Comparison of ENCODE assay signal across 11 cellular contexts in genomic region chr2:101752708-101753107, GRCh38. TPM values are rescaled to one million over a fixed set of nuclear protein-coding genes. Genes with fewer than 3 reads are reported as not detected.
DNase-seq lines count a peak whose midpoint lies in the region; ATAC-seq and TF ChIP-seq lines count a peak whose summit lies in the region.
"Had no signal": no experiment of that assay in that cellular context is flagged by ENCODE, and none has a peak within 500 bp of the region (broad histone marks: within the 10 kb centered on the region; RNA-seq: fewer than 3 reads in every experiment).

No MANE protein-coding gene starts in this region.

- DNase-seq in Ammon's horn (ENCODE audit: low spot score) (peak; percentile 94), neural crest cell (ENCODE audit: low read depth, low spot score) (no peak), HT-29 (ENCODE audit: low spot score) (no peak)
- DNase-seq: activated T-cell treated with anti-CD3 and anti-CD28 coated beads for 4 hours, NCI-H526, T-helper 2 cell had no signal

- TF ChIP-seq EP300 in gastroesophageal sphincter (IDR thresholded peaks at IDR 0.05): no peak

- no peak for TF ChIP-seq CTCF in SU-DHL-6 (IDR thresholded peaks at IDR 0.05; ENCODE audit: insufficient read depth, low read length, poor library complexity, severe bottlenecking)
- TF ChIP-seq CTCF in gastroesophageal sphincter (IDR thresholded peaks at IDR 0.05): no peak
- TF ChIP-seq CTCF in neural crest cell (conservative IDR thresholded peaks at IDR 0.05): no peak

- peaks cover 79% of the 10 kb centered on the region for H3K79me2 ChIP-seq in SU-DHL-6 (ENCODE audit: insufficient read depth, low read length)

- peak overlapping the region; percentile 73 for H3K4me3 Mint-ChIP-seq in neural crest cell

- peak overlapping the region; percentile 92 for H3K27ac ChIP-seq in SU-DHL-6 (ENCODE audit: low read depth, low read length)
- peak overlapping the region in 3 of 4 donors; percentile 19 to 30 (median 20) for H3K27ac ChIP-seq in gastroesophageal sphincter

- no peak overlapping the region for H2AFZ ChIP-seq in SU-DHL-6 (ENCODE audit: low read depth, low read length, severe bottlenecking)

- H3K9me3 Mint-ChIP-seq in neural crest cell: no peaks in the 10 kb centered on the region

- H3K9me2 ChIP-seq in SU-DHL-6 (replicated peaks; ENCODE audit: insufficient read depth, low read length): no peaks in the 10 kb centered on the region

- no peaks in the 10 kb centered on the region for H3K9me3 ChIP-seq in SU-DHL-6 (ENCODE audit: insufficient read depth, low read length)
- no peaks in the 10 kb centered on the region for H3K9me3 ChIP-seq in gastroesophageal sphincter

- peaks cover 4% of the 10 kb centered on the region; the same call in 1 of the 2 replicates for H4K20me1 ChIP-seq in SU-DHL-6 (ENCODE audit: low read depth, low read length)

- H3K36me3 ChIP-seq in SU-DHL-6 (ENCODE audit: low read length): peaks cover 6% of the 10 kb centered on the region; the same call in 1 of the 2 replicates
- no peaks in the 10 kb centered on the region for H3K36me3 ChIP-seq in gastroesophageal sphincter

- H3K27me3 Mint-ChIP-seq in neural crest cell (ENCODE audit: low read depth): no peaks in the 10 kb centered on the region

- WGBS in gastroesophageal sphincter (ENCODE audit: low coverage in 1 of 2), 2 donors: 0 to 2% methylated on average over 2 to 5 of the region's 5 CpGs

- H3K4me3 ChIP-seq in SU-DHL-6 (ENCODE audit: insufficient read depth, low read length, poor library complexity, severe bottlenecking): no peak overlapping the region
- H3K4me3 ChIP-seq in gastroesophageal sphincter: no peak overlapping the region

- peak overlapping the region; percentile 78 for H3K4me2 ChIP-seq in SU-DHL-6 (ENCODE audit: low read depth, low read length, poor library complexity, severe bottlenecking)

- H3K36me3 Mint-ChIP-seq in neural crest cell (ENCODE audit: low read depth): peaks cover 7% of the 10 kb centered on the region

- no peak overlapping the region for H3K27ac Mint-ChIP-seq in neural crest cell (ENCODE audit: unreplicated experiment)

- peaks cover 42% of the 10 kb centered on the region for H3F3A ChIP-seq in SU-DHL-6 (ENCODE audit: insufficient read depth)

- H3K4me1 Mint-ChIP-seq in neural crest cell: peaks cover 63% of the 10 kb centered on the region

- ATAC-seq in gastroesophageal sphincter (no peak), GM18909 (IDR thresholded peaks at IDR 0.05; ENCODE audit: poor library complexity, unreplicated experiment) (no peak), GM18519 (IDR thresholded peaks at IDR 0.05; ENCODE audit: low FRiP score, unreplicated experiment) (no peak), HG02763 (IDR thresholded peaks at IDR 0.05; ENCODE audit: unreplicated experiment) (no peak)

- H3K9ac ChIP-seq in SU-DHL-6 (ENCODE audit: low read length): no peak overlapping the region

- H3K4me1 ChIP-seq in gastroesophageal sphincter: peaks cover 29 to 70% (median 41%) of the 10 kb centered on the region in 3 donors

- no peak for TF ChIP-seq POLR2A in gastroesophageal sphincter (IDR thresholded peaks at IDR 0.05)

- H3K27me3 ChIP-seq in SU-DHL-6 (ENCODE audit: low read length) (no peaks in the 10 kb centered on the region), gastroesophageal sphincter (no peaks in the 10 kb centered on the region)

RNA-seq across cellular contexts. Expression of gene MAP4K4, which starts 55.2 kb away (rescaled TPM):
- total RNA-seq in gastroesophageal sphincter (10 to 100 TPM; 35.8 to 59.5 (median 48.9) TPM), neural crest cell (209 and 212 TPM in 2 replicates)
- total RNA-seq in HT-29 (2014; rRNA removed; shearing (Covaris generic)): 7.6 and 9.2 TPM in 2 replicates
